In genomic region chr14:52891800-52892199, GRCh38 we compare ENCODE assay signal across 1 cellular context.
TF ChIP-seq lines count a peak whose summit lies in the region.

No MANE protein-coding gene starts in this region.

TF ChIP-seq in GM23338, 12 proteins besides CTCF, POLR2A, EP300 and RAD21 (continued from another document):
- no peak for TF ChIP-seq REST (IDR thresholded peaks at IDR 0.05; ENCODE audit: unreplicated experiment)
- TF ChIP-seq EZH2 (IDR thresholded peaks at IDR 0.05; ENCODE audit: low read depth, unreplicated experiment) = no peak
- no peak for TF ChIP-seq ZNF114 (CRISPR knock-in tag; IDR thresholded peaks at IDR 0.05)
- TF ChIP-seq ZNF462 (CRISPR knock-in tag; IDR thresholded peaks at IDR 0.05) = no peak
- TF ChIP-seq ZNF331 (CRISPR knock-in tag; IDR thresholded peaks at IDR 0.05; ENCODE audit: low read depth) = no peak
- TF ChIP-seq STAT1 (IDR thresholded peaks at IDR 0.05; ENCODE audit: unreplicated experiment) = no peak
- no peak for TF ChIP-seq CREB1 (CRISPR knock-in tag; IDR thresholded peaks at IDR 0.05; ENCODE audit: low read depth)
